12 cellular contexts compared by ENCODE assay signal in genomic region chr16:27239026-27239425, GRCh38. TPM values are rescaled to one million over a fixed set of nuclear protein-coding genes. Genes with fewer than 3 reads are reported as not detected.
A peak's percentile ranks its signal among the peaks of the same experiment; 100 is the strongest.
DNase-seq lines count a peak whose midpoint lies in the region; ATAC-seq and TF ChIP-seq lines count a peak whose summit lies in the region.
"Had no signal": no experiment of that assay in that cellular context is flagged by ENCODE, and none has a peak within 500 bp of the region (broad histone marks: within the 10 kb centered on the region; RNA-seq: fewer than 3 reads in every experiment).

No MANE protein-coding gene starts in this region.

- peak overlapping the region; percentile 99 for H3K27ac Mint-ChIP-seq in T-helper 2 cell treated with Interferon-gamma antibody and Interleukin-4, amounts not matched to agents 5 μg/mL and 100 μg/mL, for 36 hours
- peak overlapping the region; percentile 98 for H3K27ac Mint-ChIP-seq in activated CD8-positive, alpha-beta T cell treated with anti-CD3 and anti-CD28 coated beads for 36 hours
- peak overlapping the region; percentile 55 for H3K27ac Mint-ChIP-seq in endodermal cell

- H3K27me3 ChIP-seq in endodermal cell (ENCODE audit: control insufficient read depth, insufficient read depth, low read length, poor library complexity, severe bottlenecking) (no peaks in the 10 kb centered on the region), sigmoid colon (no peaks in the 10 kb centered on the region), testis (no peaks in the 10 kb centered on the region)

- H3K4me1 Mint-ChIP-seq in T-helper 2 cell treated with Interferon-gamma antibody and Interleukin-4, amounts not matched to agents 5 μg/mL and 100 μg/mL, for 36 hours (ENCODE audit: low read depth), result peaks cover 77% of the 10 kb centered on the region
- H3K4me1 Mint-ChIP-seq in activated CD8-positive, alpha-beta T cell treated with anti-CD3 and anti-CD28 coated beads for 36 hours (ENCODE audit: low read depth), result peaks cover 87% of the 10 kb centered on the region
- peaks cover 18% of the 10 kb centered on the region for H3K4me1 Mint-ChIP-seq in endodermal cell

- H3K4me3 Mint-ChIP-seq in T-helper 2 cell treated with Interferon-gamma antibody and Interleukin-4, amounts not matched to agents 5 μg/mL and 100 μg/mL, for 36 hours, result no peak overlapping the region
- no peak overlapping the region for H3K4me3 Mint-ChIP-seq in activated CD8-positive, alpha-beta T cell treated with anti-CD3 and anti-CD28 coated beads for 36 hours
- H3K4me3 Mint-ChIP-seq in endodermal cell, result no peak overlapping the region

- H3K27ac ChIP-seq in endodermal cell (ENCODE audit: low read depth, low read length), result no peak overlapping the region
- peak overlapping the region in 2 of 4 donors; percentile 85 to 86 for H3K27ac ChIP-seq in sigmoid colon
- no peak overlapping the region for H3K27ac ChIP-seq in testis

- no peak overlapping the region for H3K9ac ChIP-seq in endodermal cell (ENCODE audit: extremely low read depth, low read length, poor library complexity, severe bottlenecking)
- H3K9ac ChIP-seq: parathyroid adenoma had no signal

- POLR2A ChIA-PET in activated CD8-positive, alpha-beta T cell treated with anti-CD3 and anti-CD28 coated beads for 36 hours (lab: Charles Lee), result interaction anchor here (0.8 to 10.0 kb wide), 9 partner anchors 10 to 167 kb away, joined by 3 to 257 read pairs (median 27); partner anchors contain the start of gene NSMCE1

- no peak for ATAC-seq in activated CD8-positive, alpha-beta T cell treated with anti-CD3 and anti-CD28 coated beads for 36 hours
- ATAC-seq in GM21717 (IDR thresholded peaks at IDR 0.05; ENCODE audit: unreplicated experiment), result no peak

- no peak for TF ChIP-seq EP300 in sigmoid colon (IDR thresholded peaks at IDR 0.05)

- H3K4me1 ChIP-seq in endodermal cell (ENCODE audit: control insufficient read depth, insufficient read depth, low read length) (no peaks in the 10 kb centered on the region), sigmoid colon (peaks cover 0 to 63% (median 53%) of the 10 kb centered on the region in 4 donors), testis (peaks cover 40% of the 10 kb centered on the region)

- TF ChIP-seq POLR2A in sigmoid colon (IDR thresholded peaks at IDR 0.05) (no peak), testis (IDR thresholded peaks at IDR 0.05) (no peak)

- no peak overlapping the region for H3K4me3 ChIP-seq in endodermal cell (ENCODE audit: low read length)
- H3K4me3 ChIP-seq in sigmoid colon, result no peak overlapping the region
- H3K4me3 ChIP-seq in testis, result no peak overlapping the region

- TF ChIP-seq CTCF in activated CD8-positive, alpha-beta T cell treated with anti-CD3 and anti-CD28 coated beads for 36 hours (IDR thresholded peaks at IDR 0.05), result no peak
- no peak for TF ChIP-seq CTCF in endodermal cell (conservative IDR thresholded peaks at IDR 0.05)
- TF ChIP-seq CTCF in sigmoid colon (IDR thresholded peaks at IDR 0.05), result no peak
- no peak for TF ChIP-seq CTCF in testis (IDR thresholded peaks at IDR 0.05)

- peaks cover 27% of the 10 kb centered on the region for H3K36me3 Mint-ChIP-seq in T-helper 2 cell treated with Interferon-gamma antibody and Interleukin-4, amounts not matched to agents 5 μg/mL and 100 μg/mL, for 36 hours (ENCODE audit: low read depth)
- peaks cover 47% of the 10 kb centered on the region for H3K36me3 Mint-ChIP-seq in activated CD8-positive, alpha-beta T cell treated with anti-CD3 and anti-CD28 coated beads for 36 hours (ENCODE audit: low read depth)
- H3K36me3 Mint-ChIP-seq in endodermal cell (ENCODE audit: low read depth), result no peaks in the 10 kb centered on the region

- H3K9me3 Mint-ChIP-seq in T-helper 2 cell treated with Interferon-gamma antibody and Interleukin-4, amounts not matched to agents 5 μg/mL and 100 μg/mL, for 36 hours, result no peaks in the 10 kb centered on the region
- H3K9me3 Mint-ChIP-seq in activated CD8-positive, alpha-beta T cell treated with anti-CD3 and anti-CD28 coated beads for 36 hours, result no peaks in the 10 kb centered on the region
- H3K9me3 Mint-ChIP-seq in endodermal cell, result no peaks in the 10 kb centered on the region

- WGBS in endodermal cell (ENCODE audit: insufficient coverage in 1 of 2, insufficient read length in 1 of 2), 2 experiments, result 97 to 98% methylated on average over 5 of the region's 5 CpGs
- 97 to 98% methylated on average over 5 of the region's 5 CpGs for WGBS in sigmoid colon, 2 donors
- WGBS in testis, 2 donors, result 93 to 96% methylated on average over 5 of the region's 5 CpGs

- H3K36me3 ChIP-seq in endodermal cell (ENCODE audit: control insufficient read depth, insufficient read depth, low read length) (no peaks in the 10 kb centered on the region), sigmoid colon (peaks cover 0 to 2% (median 0%) of the 10 kb centered on the region in 4 donors), testis (ENCODE audit: low read depth, missing control alignments) (no peaks in the 10 kb centered on the region)

- no peaks in the 10 kb centered on the region for H3K9me3 ChIP-seq in endodermal cell (ENCODE audit: control insufficient read depth, low read length)
- no peaks in the 10 kb centered on the region for H3K9me3 ChIP-seq in sigmoid colon
- H3K9me3 ChIP-seq in testis, result no peaks in the 10 kb centered on the region

- intact Hi-C loops in activated CD8-positive, alpha-beta T cell treated with anti-CD3 and anti-CD28 coated beads for 36 hours (cut with micrococcal nuclease), result loop anchor here (5.0 kb wide), 2 partner anchors 37 to 67 kb away; partner anchors contain the start of gene KDM8
- intact Hi-C loops in sigmoid colon (cut with DNase I), result no loop called here
- intact Hi-C loops in testis (cut with DNase I; ENCODE audit: low total_unique reads), result loop anchor here (5.0 kb wide), 1 partner anchor 128 kb away; no protein-coding TSS in a partner anchor

- no peak for DNase-seq in T-helper 2 cell treated with Interferon-gamma antibody and Interleukin-4, amounts not matched to agents 5 μg/mL and 100 μg/mL, for 36 hours (ENCODE audit: low spot score)
- DNase-seq in T-helper 2 cell (no peak), endodermal cell (no peak), sigmoid colon (peak; percentile 52), testis (no peak), hepatic stellate cell (ENCODE audit: low spot score) (no peak)
- DNase-seq in activated CD8-positive, alpha-beta T cell treated with anti-CD3 and anti-CD28 coated beads for 36 hours, result no peak
- DNase-seq: 8988T; activated CD4-positive, alpha-beta T cell treated with anti-CD3 and anti-CD28 coated beads, Interleukin-2, amount 50 U/mL, for 48 hours; NCI-H1092 had no signal

- H3K27me3 Mint-ChIP-seq in T-helper 2 cell treated with Interferon-gamma antibody and Interleukin-4, amounts not matched to agents 5 μg/mL and 100 μg/mL, for 36 hours (ENCODE audit: low read depth), result no peaks in the 10 kb centered on the region
- H3K27me3 Mint-ChIP-seq in activated CD8-positive, alpha-beta T cell treated with anti-CD3 and anti-CD28 coated beads for 36 hours, result no peaks in the 10 kb centered on the region
- no peaks in the 10 kb centered on the region for H3K27me3 Mint-ChIP-seq in endodermal cell (ENCODE audit: insufficient read depth)

- CTCF ChIA-PET in activated CD8-positive, alpha-beta T cell treated with anti-CD3 and anti-CD28 coated beads for 36 hours (lab: Charles Lee), result interaction anchor here (1.1 to 13.1 kb wide), 4 partner anchors 10 to 80 kb away, joined by 3 to 203 read pairs (median 4); no protein-coding TSS in a partner anchor

RNA-seq across cellular contexts. Expression of gene NSMCE1, which starts 29.5 kb away (rescaled TPM):
- total RNA-seq in activated CD8-positive, alpha-beta T cell treated with anti-CD3 and anti-CD28 coated beads for 36 hours, result 100 to 1,000 TPM; 150 to 156 TPM
- total RNA-seq in endodermal cell, result 10 to 100 TPM; 22.3 to 22.4 TPM
- 51.9 TPM for polyA plus RNA-seq in endodermal cell (2013, experiment 1 of 2)
- polyA plus RNA-seq in endodermal cell (2013, experiment 2 of 2), result 43.8 TPM
- total RNA-seq in sigmoid colon, result 10 to 100 TPM; 32.5 to 51.0 (median 45.1) TPM
- 10 to 100 TPM; 54.7 to 65.2 (median 64.2) TPM for polyA plus RNA-seq in sigmoid colon
- total RNA-seq in testis, result 10 to 100 TPM; 58.1 to 71.1 TPM
- 135 TPM for polyA plus RNA-seq in testis (ENCODE audit: insufficient read depth, low read depth, low replicate concordance)

RNA-seq across cellular contexts. Expression of gene KDM8, which starts 35.7 kb away (rescaled TPM):
- 10 to 100 TPM; 10.9 to 12.7 TPM for total RNA-seq in activated CD8-positive, alpha-beta T cell treated with anti-CD3 and anti-CD28 coated beads for 36 hours
- total RNA-seq in endodermal cell (10 to 100 TPM; 11.0 to 12.1 TPM), sigmoid colon (1 to 10 TPM; 2.5 to 6.8 (median 3.7) TPM), testis (10 to 100 TPM in 1 of 2 donors, 1 to 10 TPM in 1; 8.3 to 14.7 TPM)
- 9.1 TPM for polyA plus RNA-seq in endodermal cell (2013, experiment 1 of 2)
- 6.2 TPM for polyA plus RNA-seq in endodermal cell (2013, experiment 2 of 2)
- polyA plus RNA-seq in sigmoid colon (1 to 10 TPM; 5.1 to 5.4 (median 5.4) TPM), testis (ENCODE audit: insufficient read depth, low read depth, low replicate concordance) (5.7 TPM)
